In the genomic region with DNA sequence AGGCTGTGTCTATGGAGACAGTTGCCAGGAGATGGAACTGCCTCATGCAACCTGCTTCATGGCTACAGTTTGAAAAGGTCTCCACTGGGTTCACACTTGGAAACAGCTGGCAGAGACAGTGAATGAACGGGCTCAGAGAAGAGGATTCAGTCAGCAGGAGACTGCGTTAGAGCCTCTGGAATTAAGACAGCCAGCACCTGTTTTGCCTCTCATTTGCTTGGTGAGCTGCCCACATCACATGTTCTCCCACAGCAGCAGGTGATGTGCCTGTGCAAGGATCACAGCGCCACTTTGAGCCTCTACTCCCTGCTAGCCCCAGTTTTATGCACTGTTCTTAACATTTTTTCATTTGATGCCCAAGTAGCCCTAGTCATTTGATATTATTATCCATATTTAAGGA, we compare ENCODE assay signal across 25 cellular contexts.
DNase-seq lines count a peak whose midpoint lies in the region; TF ChIP-seq lines count a peak whose summit lies in the region.
"Had no signal": no experiment of that assay in that cellular context is flagged by ENCODE, and none has a peak within 500 bp of the region (broad histone marks: within the 10 kb centered on the region; RNA-seq: fewer than 3 reads in every experiment).

No MANE protein-coding gene starts in this region.

- no peaks in the 10 kb centered on the region for H3K36me3 Mint-ChIP-seq in brain
- H3K36me3 Mint-ChIP-seq: activated CD4-positive, alpha-beta memory T cell treated with anti-CD3 and anti-CD28 coated beads for 36 hours; IgD-negative memory B cell; naive thymus-derived CD8-positive, alpha-beta T cell had no signal

- H3K27ac Mint-ChIP-seq in brain, result peak overlapping the region in 3 of 5 experiments; percentile 45 to 83 (median 62)
- H3K27ac Mint-ChIP-seq: activated CD4-positive, alpha-beta memory T cell treated with anti-CD3 and anti-CD28 coated beads for 36 hours; effector memory CD8-positive, alpha-beta T cell; IgD-negative memory B cell; naive thymus-derived CD8-positive, alpha-beta T cell had no signal

- H3K4me3 Mint-ChIP-seq in brain, result no peak overlapping the region
- H3K4me3 Mint-ChIP-seq: activated CD4-positive, alpha-beta memory T cell treated with anti-CD3 and anti-CD28 coated beads for 36 hours; effector memory CD8-positive, alpha-beta T cell; IgD-negative memory B cell; naive thymus-derived CD8-positive, alpha-beta T cell had no signal

- peak; percentile 28 for DNase-seq in COLO668 (lab: John Stamatoyannopoulos, UW; ENCODE audit: unreplicated experiment)
- peak; percentile 6 for DNase-seq in LHCN-M2 (ENCODE audit: low read depth)
- peak; percentile 83 for DNase-seq in NCI-H345 (lab: John Stamatoyannopoulos, UW)
- DNase-seq in MV-4-11 (lab: John Stamatoyannopoulos, UW), result no peak
- DNase-seq in OCI-M2 (lab: John Stamatoyannopoulos, UW; ENCODE audit: unreplicated experiment), result no peak
- no peak for DNase-seq in cerebellum (ENCODE audit: low spot score)
- DNase-seq: ACHN; activated CD4-positive, alpha-beta memory T cell treated with anti-CD3 and anti-CD28 coated beads for 36 hours; activated CD8-positive, alpha-beta memory T cell treated with anti-CD3 and anti-CD28 coated beads, Interleukin-2, amount 50 U/mL, for 4 hours; activated naive CD4-positive, alpha-beta T cell treated with anti-CD3 and anti-CD28 coated beads, Interleukin-2, amount 50 U/mL, for 16 hours; BE2C; DMS53; effector memory CD8-positive, alpha-beta T cell; erythroblast; islet precursor cell; midbrain; naive thymus-derived CD8-positive, alpha-beta T cell; NCI-H1436; NCI-H446 treated with DMSO at 0.1 percent for 48 hours; retina; stimulated activated CD4-positive, alpha-beta T cell treated with anti-CD3 and anti-CD28 coated beads, Interleukin-2, amount 100 ng/mL, for 24 hours; stomach; tibial artery had no signal

- H3K27me3 Mint-ChIP-seq in brain, result peaks cover 4% of the 10 kb centered on the region
- H3K27me3 Mint-ChIP-seq: activated CD4-positive, alpha-beta memory T cell treated with anti-CD3 and anti-CD28 coated beads for 36 hours; effector memory CD8-positive, alpha-beta T cell; IgD-negative memory B cell had no signal

- peaks cover 0 to 8% (median 4%) of the 10 kb centered on the region in 5 experiments for H3K9me3 Mint-ChIP-seq in brain
- H3K9me3 Mint-ChIP-seq: activated CD4-positive, alpha-beta memory T cell treated with anti-CD3 and anti-CD28 coated beads for 36 hours had no signal

- peaks cover 44% of the 10 kb centered on the region for H3K4me1 Mint-ChIP-seq in brain
- H3K4me1 Mint-ChIP-seq: IgD-negative memory B cell; naive thymus-derived CD8-positive, alpha-beta T cell had no signal

- no peak for TF ChIP-seq CTCF in brain (conservative IDR thresholded peaks at IDR 0.05)

Comparison
In these comparisons a context has a peak if more than half of its experiments do, and no peak if none do; other contexts are left out.
1. DNase-seq: peak in COLO668 (single experiment), LHCN-M2 (single experiment) and NCI-H345 (single experiment); none in MV-4-11 (single experiment), OCI-M2 (single experiment) and cerebellum (single experiment).